In genomic region chr14:31026395-31027096, GRCh38 we compare ENCODE assay signal across 1 cellular context.
TF ChIP-seq lines count a peak whose summit lies in the region.

No MANE protein-coding gene starts in this region.

TF ChIP-seq in HepG2, 621 proteins besides CTCF, POLR2A, EP300 and RAD21 (continued from another document and continues in another):
- TF ChIP-seq, protein P1, sequence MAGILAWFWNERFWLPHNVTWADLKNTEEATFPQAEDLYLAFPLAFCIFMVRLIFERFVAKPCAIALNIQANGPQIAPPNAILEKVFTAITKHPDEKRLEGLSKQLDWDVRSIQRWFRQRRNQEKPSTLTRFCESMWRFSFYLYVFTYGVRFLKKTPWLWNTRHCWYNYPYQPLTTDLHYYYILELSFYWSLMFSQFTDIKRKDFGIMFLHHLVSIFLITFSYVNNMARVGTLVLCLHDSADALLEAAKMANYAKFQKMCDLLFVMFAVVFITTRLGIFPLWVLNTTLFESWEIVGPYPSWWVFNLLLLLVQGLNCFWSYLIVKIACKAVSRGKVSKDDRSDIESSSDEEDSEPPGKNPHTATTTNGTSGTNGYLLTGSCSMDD (CRISPR knock-in tag; IDR thresholded peaks at IDR 0.05): no peak
- no peak; the same call in 1 of the 2 replicates for TF ChIP-seq MED13 (CRISPR knock-in tag; IDR thresholded peaks at IDR 0.05)
- no peak for TF ChIP-seq ZNF713 (CRISPR knock-in tag; IDR thresholded peaks at IDR 0.05)
- TF ChIP-seq ZNF17 (CRISPR knock-in tag; IDR thresholded peaks at IDR 0.05): no peak
- TF ChIP-seq RCOR2 (CRISPR knock-in tag; IDR thresholded peaks at IDR 0.05): peak; percentile 84
- TF ChIP-seq PBX2 (CRISPR knock-in tag; IDR thresholded peaks at IDR 0.05): no peak
- TF ChIP-seq CCDC6 (CRISPR knock-in tag; IDR thresholded peaks at IDR 0.05): no peak
- TF ChIP-seq, protein P2, sequence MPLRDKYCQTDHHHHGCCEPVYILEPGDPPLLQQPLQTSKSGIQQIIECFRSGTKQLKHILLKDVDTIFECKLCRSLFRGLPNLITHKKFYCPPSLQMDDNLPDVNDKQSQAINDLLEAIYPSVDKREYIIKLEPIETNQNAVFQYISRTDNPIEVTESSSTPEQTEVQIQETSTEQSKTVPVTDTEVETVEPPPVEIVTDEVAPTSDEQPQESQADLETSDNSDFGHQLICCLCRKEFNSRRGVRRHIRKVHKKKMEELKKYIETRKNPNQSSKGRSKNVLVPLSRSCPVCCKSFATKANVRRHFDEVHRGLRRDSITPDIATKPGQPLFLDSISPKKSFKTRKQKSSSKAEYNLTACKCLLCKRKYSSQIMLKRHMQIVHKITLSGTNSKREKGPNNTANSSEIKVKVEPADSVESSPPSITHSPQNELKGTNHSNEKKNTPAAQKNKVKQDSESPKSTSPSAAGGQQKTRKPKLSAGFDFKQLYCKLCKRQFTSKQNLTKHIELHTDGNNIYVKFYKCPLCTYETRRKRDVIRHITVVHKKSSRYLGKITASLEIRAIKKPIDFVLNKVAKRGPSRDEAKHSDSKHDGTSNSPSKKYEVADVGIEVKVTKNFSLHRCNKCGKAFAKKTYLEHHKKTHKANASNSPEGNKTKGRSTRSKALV (CRISPR knock-in tag; IDR thresholded peaks at IDR 0.05): no peak
- TF ChIP-seq, protein P3, sequence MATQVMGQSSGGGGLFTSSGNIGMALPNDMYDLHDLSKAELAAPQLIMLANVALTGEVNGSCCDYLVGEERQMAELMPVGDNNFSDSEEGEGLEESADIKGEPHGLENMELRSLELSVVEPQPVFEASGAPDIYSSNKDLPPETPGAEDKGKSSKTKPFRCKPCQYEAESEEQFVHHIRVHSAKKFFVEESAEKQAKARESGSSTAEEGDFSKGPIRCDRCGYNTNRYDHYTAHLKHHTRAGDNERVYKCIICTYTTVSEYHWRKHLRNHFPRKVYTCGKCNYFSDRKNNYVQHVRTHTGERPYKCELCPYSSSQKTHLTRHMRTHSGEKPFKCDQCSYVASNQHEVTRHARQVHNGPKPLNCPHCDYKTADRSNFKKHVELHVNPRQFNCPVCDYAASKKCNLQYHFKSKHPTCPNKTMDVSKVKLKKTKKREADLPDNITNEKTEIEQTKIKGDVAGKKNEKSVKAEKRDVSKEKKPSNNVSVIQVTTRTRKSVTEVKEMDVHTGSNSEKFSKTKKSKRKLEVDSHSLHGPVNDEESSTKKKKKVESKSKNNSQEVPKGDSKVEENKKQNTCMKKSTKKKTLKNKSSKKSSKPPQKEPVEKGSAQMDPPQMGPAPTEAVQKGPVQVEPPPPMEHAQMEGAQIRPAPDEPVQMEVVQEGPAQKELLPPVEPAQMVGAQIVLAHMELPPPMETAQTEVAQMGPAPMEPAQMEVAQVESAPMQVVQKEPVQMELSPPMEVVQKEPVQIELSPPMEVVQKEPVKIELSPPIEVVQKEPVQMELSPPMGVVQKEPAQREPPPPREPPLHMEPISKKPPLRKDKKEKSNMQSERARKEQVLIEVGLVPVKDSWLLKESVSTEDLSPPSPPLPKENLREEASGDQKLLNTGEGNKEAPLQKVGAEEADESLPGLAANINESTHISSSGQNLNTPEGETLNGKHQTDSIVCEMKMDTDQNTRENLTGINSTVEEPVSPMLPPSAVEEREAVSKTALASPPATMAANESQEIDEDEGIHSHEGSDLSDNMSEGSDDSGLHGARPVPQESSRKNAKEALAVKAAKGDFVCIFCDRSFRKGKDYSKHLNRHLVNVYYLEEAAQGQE (IDR thresholded peaks at IDR 0.05; ENCODE audit: borderline replicate concordance in 1 of 2, low read depth in 1 of 2, low read length in 2 of 2): no peak
- TF ChIP-seq ZNF784 (CRISPR knock-in tag; IDR thresholded peaks at IDR 0.05; ENCODE audit: borderline replicate concordance): no peak; the same call in 1 of the 2 replicates
- TF ChIP-seq PAXIP1 (CRISPR knock-in tag; conservative IDR thresholded peaks at IDR 0.05): peak; percentile 38
- no peak; the same call in 1 of the 2 replicates for TF ChIP-seq IRF1 (CRISPR knock-in tag; IDR thresholded peaks at IDR 0.05; ENCODE audit: low read depth)
- TF ChIP-seq SOX5 (CRISPR knock-in tag; IDR thresholded peaks at IDR 0.05; ENCODE audit: borderline replicate concordance): peak; percentile 37; the same call in 1 of the 2 replicates
- TF ChIP-seq KDM4B (CRISPR knock-in tag; IDR thresholded peaks at IDR 0.05): peak; percentile 86
- TF ChIP-seq ZBTB42 (CRISPR knock-in tag; IDR thresholded peaks at IDR 0.05): no peak
- no peak for TF ChIP-seq ZBTB39 (CRISPR knock-in tag; IDR thresholded peaks at IDR 0.05)
- TF ChIP-seq SPEN (CRISPR knock-in tag; IDR thresholded peaks at IDR 0.05; ENCODE audit: low read depth): peak; percentile 23; the same call in 1 of the 2 replicates
- no peak for TF ChIP-seq ZKSCAN5 (CRISPR knock-in tag; IDR thresholded peaks at IDR 0.05)
- TF ChIP-seq ZNF24 (IDR thresholded peaks at IDR 0.05): peak; percentile 50; the same call in 1 of the 2 replicates
- no peak for TF ChIP-seq MAX (IDR thresholded peaks at IDR 0.05)
- TF ChIP-seq, protein P4, sequence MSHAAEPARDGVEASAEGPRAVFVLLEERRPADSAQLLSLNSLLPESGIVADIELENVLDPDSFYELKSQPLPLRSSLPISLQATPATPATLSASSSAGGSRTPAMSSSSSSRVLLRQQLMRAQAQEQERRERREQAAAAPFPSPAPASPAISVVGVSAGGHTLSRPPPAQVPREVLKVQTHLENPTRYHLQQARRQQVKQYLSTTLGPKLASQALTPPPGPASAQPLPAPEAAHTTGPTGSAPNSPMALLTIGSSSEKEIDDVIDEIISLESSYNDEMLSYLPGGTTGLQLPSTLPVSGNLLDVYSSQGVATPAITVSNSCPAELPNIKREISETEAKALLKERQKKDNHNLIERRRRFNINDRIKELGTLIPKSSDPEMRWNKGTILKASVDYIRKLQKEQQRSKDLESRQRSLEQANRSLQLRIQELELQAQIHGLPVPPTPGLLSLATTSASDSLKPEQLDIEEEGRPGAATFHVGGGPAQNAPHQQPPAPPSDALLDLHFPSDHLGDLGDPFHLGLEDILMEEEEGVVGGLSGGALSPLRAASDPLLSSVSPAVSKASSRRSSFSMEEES (CRISPR knock-in tag; IDR thresholded peaks at IDR 0.05): peak; percentile 59
- no peak; the same call in none of the 2 replicates for TF ChIP-seq ZNF34 (CRISPR knock-in tag; IDR thresholded peaks at IDR 0.05; ENCODE audit: borderline replicate concordance)
- peak; percentile 99 for TF ChIP-seq ZBTB25 (CRISPR knock-in tag; IDR thresholded peaks at IDR 0.05)
- peak; percentile 93 for TF ChIP-seq ZNF292 (CRISPR knock-in tag; IDR thresholded peaks at IDR 0.05; ENCODE audit: borderline replicate concordance, low read depth)
- peak; percentile 71; the same call in 1 of the 2 replicates for TF ChIP-seq DNMT3B (CRISPR knock-in tag; conservative IDR thresholded peaks at IDR 0.05)
- no peak for TF ChIP-seq HMGA1 (CRISPR knock-in tag; conservative IDR thresholded peaks at IDR 0.05)
- TF ChIP-seq THAP7 (CRISPR knock-in tag; IDR thresholded peaks at IDR 0.05): peak; percentile 51; the same call in 1 of the 2 replicates
